In the genomic region with DNA sequence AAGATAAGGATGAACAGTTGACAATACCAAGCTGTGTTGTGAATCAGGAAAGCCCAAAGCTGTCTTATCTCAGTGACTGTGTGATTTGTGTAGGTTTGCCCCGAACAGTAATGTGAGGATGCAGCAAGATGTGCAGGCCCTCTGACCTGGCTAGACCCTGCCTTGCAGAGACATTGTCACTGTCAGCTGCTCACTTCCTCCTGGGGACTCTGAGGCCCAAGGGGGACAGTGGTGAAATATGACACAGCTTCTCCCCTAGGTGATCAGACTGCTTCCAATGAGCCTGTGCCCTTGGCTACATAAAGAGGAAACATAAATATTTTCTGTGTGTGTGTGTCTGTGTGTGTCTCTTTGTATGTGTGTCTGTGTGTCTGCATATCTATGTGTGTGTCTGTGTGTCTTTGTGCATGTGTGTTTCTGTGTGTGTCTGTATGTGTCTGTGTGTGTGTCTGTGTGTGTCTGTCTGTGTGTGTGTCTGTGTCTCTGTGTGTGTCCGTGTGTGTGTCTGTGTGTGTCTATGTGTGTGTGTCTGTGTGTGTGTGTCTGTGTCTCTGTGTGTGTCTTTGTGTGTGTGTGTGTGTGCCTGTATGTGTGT, we compare ENCODE assay signal across 12 cellular contexts. TPM values are rescaled to one million over a fixed set of nuclear protein-coding genes. Genes with fewer than 3 reads are reported as not detected.
DNase-seq lines count a peak whose midpoint lies in the region; ATAC-seq, FAIRE-seq and TF ChIP-seq lines count a peak whose summit lies in the region.
"Had no signal": no experiment of that assay in that cellular context is flagged by ENCODE, and none has a peak within 500 bp of the region (broad histone marks: within the 10 kb centered on the region; RNA-seq: fewer than 3 reads in every experiment).

No MANE protein-coding gene starts in this region.

- H3K9ac ChIP-seq in OCI-LY1 (ENCODE audit: low read length) = peak overlapping the region; percentile 32; the same call in 1 of the 2 replicates

- H3K4me1 ChIP-seq in OCI-LY1 (ENCODE audit: insufficient read depth, low read length, severe bottlenecking) (peaks cover 72% of the 10 kb centered on the region), adrenal gland (replicated peaks in 1 of 2) (no peaks in the 10 kb centered on the region)
- H3K4me1 ChIP-seq: pancreas had no signal

- peak overlapping the region; percentile 11 for H3K4me2 ChIP-seq in OCI-LY1 (ENCODE audit: low read length)

- ATAC-seq in Right ventricle myocardium superior (ENCODE audit: poor library complexity) (peak; percentile 41), HG03039 (IDR thresholded peaks at IDR 0.05; ENCODE audit: unreplicated experiment) (peak; percentile 62)
- ATAC-seq: T-cell had no signal

- H3K9me3 ChIP-seq in OCI-LY1 (ENCODE audit: low read length) (no peaks in the 10 kb centered on the region), adrenal gland (replicated peaks in 1 of 3) (no peaks in the 10 kb centered on the region)
- H3K9me3 ChIP-seq: pancreas had no signal

- H3K79me2 ChIP-seq in OCI-LY1 (ENCODE audit: insufficient read depth, low read length) = peaks cover 5% of the 10 kb centered on the region; the same call in 1 of the 2 replicates

- intact Hi-C loops in Right ventricle myocardium superior (cut with DNase I) = no loop called here
- intact Hi-C loops in cardiac septum (cut with DNase I) = no loop called here
- intact Hi-C loops in adrenal gland (cut with DNase I) = no loop called here

- no peaks in the 10 kb centered on the region for H3K9me2 ChIP-seq in OCI-LY1 (ENCODE audit: low read depth, low read length)

- 21 to 63% (median 53%) methylated on average over 2 of the region's 2 CpGs for WGBS in adrenal gland, 4 donors

- DNase-seq in Right ventricle myocardium superior (no peak), cardiac septum (ENCODE audit: low spot score) (no peak), urothelium cell line (ENCODE audit: low spot score) (no peak), NCI-H2196 (lab: John Stamatoyannopoulos, UW; ENCODE audit: unreplicated experiment) (no peak), adrenal gland (no peak), NCI-H1694 treated with DMSO at 0.1 percent for 48 hours (lab: John Stamatoyannopoulos, UW) (no peak)
- DNase-seq: amygdala, HFFc6, pancreas had no signal

- H3K36me3 ChIP-seq in OCI-LY1 (ENCODE audit: insufficient read depth, low read length) (peaks cover 53% of the 10 kb centered on the region), adrenal gland (replicated peaks in 1 of 2) (no peaks in the 10 kb centered on the region)
- H3K36me3 ChIP-seq: pancreas had no signal

- no peak overlapping the region for H2AFZ ChIP-seq in OCI-LY1 (ENCODE audit: low read length)

- TF ChIP-seq POLR2A in adrenal gland (IDR thresholded peaks at IDR 0.05) = no peak

- H3F3A ChIP-seq in OCI-LY1 (ENCODE audit: insufficient read depth, low read length) = no peaks in the 10 kb centered on the region

- no peaks in the 10 kb centered on the region for H3K27me3 ChIP-seq in OCI-LY1 (ENCODE audit: insufficient read depth, low read length)
- H3K27me3 ChIP-seq in adrenal gland = no peaks in the 10 kb centered on the region
- H3K27me3 ChIP-seq: pancreas had no signal

- no peak for TF ChIP-seq CTCF in OCI-LY1 (IDR thresholded peaks at IDR 0.05; ENCODE audit: low read length)
- TF ChIP-seq CTCF in adrenal gland (IDR thresholded peaks at IDR 0.05) = no peak

- H3K27ac ChIP-seq in OCI-LY1 (ENCODE audit: low read depth, low read length, poor library complexity, severe bottlenecking) = peak overlapping the region; percentile 79
- H3K27ac ChIP-seq in adrenal gland = no peak overlapping the region
- H3K27ac ChIP-seq: pancreas had no signal

- H3K4me3 ChIP-seq in OCI-LY1 (ENCODE audit: low read depth, low read length, poor library complexity, severe bottlenecking) (peak overlapping the region; percentile 21), adrenal gland (no peak overlapping the region)
- H3K4me3 ChIP-seq: pancreas had no signal

- peak; percentile 67 for FAIRE-seq in urothelium cell line (lab: Jason Lieb, UNC)
- FAIRE-seq: pancreas had no signal

- no peaks in the 10 kb centered on the region for H4K20me1 ChIP-seq in OCI-LY1 (ENCODE audit: insufficient read depth, low read length)

RNA-seq across cellular contexts. Expression of a gene that starts 21.7 kb away (rescaled TPM):
- total RNA-seq in Right ventricle myocardium superior (3.0 TPM), cardiac septum (3.5 TPM), adrenal gland (10 to 100 TPM in 3 of 8 donors, 1 to 10 TPM in 5; 3.4 to 13.1 (median 9.3) TPM)
- polyA plus RNA-seq in adrenal gland = 1 to 10 TPM; 2.3 to 6.9 (median 3.2) TPM
